8 cellular contexts compared by ENCODE assay signal in the genomic region with DNA sequence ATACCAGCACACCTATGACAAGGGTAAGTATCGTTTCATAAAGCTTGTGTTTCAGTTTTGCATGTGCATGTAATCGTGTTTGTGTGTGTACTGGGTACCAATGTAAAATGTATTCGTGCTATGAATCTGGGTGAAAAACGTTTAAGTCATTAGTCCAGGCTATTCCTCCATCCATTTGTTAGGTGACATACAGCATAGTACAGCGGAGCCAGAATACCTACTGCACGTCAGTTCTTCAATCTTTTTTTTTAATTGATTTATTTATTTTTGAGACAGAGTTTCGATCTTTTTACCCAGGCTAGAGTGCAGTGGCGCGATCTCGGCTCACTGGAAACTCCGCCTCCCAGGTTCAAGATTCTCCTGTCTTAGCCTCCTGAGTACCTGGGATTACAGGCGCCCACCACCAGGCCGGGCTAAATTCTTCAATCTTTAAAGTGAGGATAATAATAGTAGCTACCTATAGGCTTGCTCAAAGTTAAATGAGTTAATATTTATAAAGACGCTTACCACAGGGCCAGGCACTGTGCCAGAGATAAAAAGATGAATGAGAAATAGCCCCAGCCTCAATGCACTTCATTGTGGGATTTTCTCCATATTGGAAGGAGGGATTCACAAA. TPM values are rescaled to one million over a fixed set of nuclear protein-coding genes. Genes with fewer than 3 reads are reported as not detected.
DNase-seq lines count a peak whose midpoint lies in the region; ATAC-seq and TF ChIP-seq lines count a peak whose summit lies in the region.

No MANE protein-coding gene starts in this region.

- H3K27me3 Mint-ChIP-seq in IgD-negative memory B cell: no peaks in the 10 kb centered on the region
- no peaks in the 10 kb centered on the region for H3K27me3 Mint-ChIP-seq in naive B cell

- H3K27ac Mint-ChIP-seq in IgD-negative memory B cell: peak overlapping the region; percentile 88 to 99 (median 98)
- H3K27ac Mint-ChIP-seq in naive B cell: peak overlapping the region; percentile 12 to 100 (median 90)

- no peak for ATAC-seq in naive B cell (ENCODE audit: low read depth in 2 of 2)
- ATAC-seq in HG03378 (IDR thresholded peaks at IDR 0.05; ENCODE audit: unreplicated experiment): no peak
- ATAC-seq in GM21737 (IDR thresholded peaks at IDR 0.05; ENCODE audit: unreplicated experiment): no peak

- H3K9me3 Mint-ChIP-seq in IgD-negative memory B cell (no peaks in the 10 kb centered on the region), naive B cell (no peaks in the 10 kb centered on the region)

- H3K36me3 Mint-ChIP-seq in IgD-negative memory B cell (peaks cover 5% of the 10 kb centered on the region), naive B cell (peaks cover 7 to 8% of the 10 kb centered on the region in 2 donors)

- DNase-seq in GM06990 (ENCODE audit: extremely low read depth, insufficient read length) (no peak), caudate nucleus (lab: John Stamatoyannopoulos, UW) (peak in 2 of 61 donors; percentile 33 to 34), naive B cell (no peak), NCI-H1436 (lab: John Stamatoyannopoulos, UW) (no peak), ureter (ENCODE audit: low spot score) (no peak)

- no peak for TF ChIP-seq CTCF in GM06990 (IDR thresholded peaks at IDR 0.05; ENCODE audit: insufficient read depth, low read length, poor library complexity, severe bottlenecking)

- peak overlapping the region; percentile 99 for H3K4me3 ChIP-seq in GM06990 (replicated peaks; ENCODE audit: low read depth, low read length)

- no peaks in the 10 kb centered on the region for H3K27me3 ChIP-seq in GM06990 (replicated peaks; ENCODE audit: control insufficient read depth, insufficient read depth, low read length)

- peaks cover 10% of the 10 kb centered on the region for H3K36me3 ChIP-seq in GM06990 (ENCODE audit: control insufficient read depth, insufficient read depth, low read length)

- peak overlapping the region; percentile 98 for H3K27ac ChIP-seq in caudate nucleus (ENCODE audit: low read depth, low read length)

- H3K4me1 Mint-ChIP-seq in IgD-negative memory B cell (peaks cover 8 to 13% (median 12%) of the 10 kb centered on the region in 3 donors), naive B cell (peaks cover 17 to 31% (median 17%) of the 10 kb centered on the region in 3 donors)

- H3K4me3 Mint-ChIP-seq in IgD-negative memory B cell (peak overlapping the region; percentile 91 to 100 (median 98)), naive B cell (peak overlapping the region; percentile 91 to 100 (median 99))

RNA-seq across cellular contexts. Expression of a gene that starts 0.6 kb away (rescaled TPM):
- polyA plus RNA-seq in IgD-negative memory B cell (1,297 TPM), naive B cell (ENCODE audit: low read depth in 6 of 6) (100 to 1,000 TPM; 199 to 764 (median 532) TPM)
- total RNA-seq in ureter: 57.0 TPM

RNA-seq across cellular contexts. Expression of a gene that starts 20.2 kb away (rescaled TPM):
- 0.35 TPM for polyA plus RNA-seq in IgD-negative memory B cell
- under 1 TPM in 5 of 6 donors, not detected in 1; 0.14 to 0.32 (median 0.25) TPM for polyA plus RNA-seq in naive B cell (ENCODE audit: low read depth in 6 of 6)
- total RNA-seq in ureter: 14.6 TPM

RNA-seq across cellular contexts. Expression of a gene that starts 38.9 kb away (rescaled TPM):
- polyA plus RNA-seq in IgD-negative memory B cell (0.83 TPM), naive B cell (ENCODE audit: low read depth in 6 of 6) (not detected)
- 129 TPM for total RNA-seq in ureter

RNA-seq across cellular contexts. Expression of a gene that starts 44.0 kb away (rescaled TPM):
- polyA plus RNA-seq in IgD-negative memory B cell: 1.3 TPM
- under 1 TPM in 4 of 6 donors, not detected in 2; 0.18 to 0.58 (median 0.31) TPM for polyA plus RNA-seq in naive B cell (ENCODE audit: low read depth in 6 of 6)
- total RNA-seq in ureter: 58.5 TPM
